In genomic region chrX:41823402-41823801, GRCh38 we compare ENCODE assay signal across 32 cellular contexts.
DNase-seq lines count a peak whose midpoint lies in the region; ATAC-seq, FAIRE-seq and TF ChIP-seq lines count a peak whose summit lies in the region.
"Had no signal": no experiment of that assay in that cellular context is flagged by ENCODE, and none has a peak within 500 bp of the region (broad histone marks: within the 10 kb centered on the region; RNA-seq: fewer than 3 reads in every experiment).

No MANE protein-coding gene starts in this region.

- no peak overlapping the region for H3K27ac ChIP-seq in A549
- no peak overlapping the region for H3K27ac ChIP-seq in HCT116 (ENCODE audit: low read depth, low read length)
- H3K27ac ChIP-seq in colonic mucosa: no peak overlapping the region
- H3K27ac ChIP-seq in gastroesophageal sphincter: no peak overlapping the region
- no peak overlapping the region for H3K27ac ChIP-seq in SJCRH30
- no peak overlapping the region for H3K27ac ChIP-seq in CD4-positive, alpha-beta memory T cell (ENCODE audit: low read depth, low read length)
- H3K27ac ChIP-seq: lower lobe of right lung, RWPE1, spleen, upper lobe of left lung had no signal

- H3K4me1 ChIP-seq in A549 (peaks cover 16% of the 10 kb centered on the region), HCT116 (ENCODE audit: control insufficient read depth in 1 of 2, insufficient read depth in 2 of 2, low read length in 2 of 2) (peaks cover 18 to 39% of the 10 kb centered on the region in 2 experiments), colonic mucosa (no peaks in the 10 kb centered on the region), gastroesophageal sphincter (no peaks in the 10 kb centered on the region), SJCRH30 (peaks cover 4% of the 10 kb centered on the region; the same call in 1 of the 2 replicates)
- no peaks in the 10 kb centered on the region for H3K4me1 ChIP-seq in CD4-positive, alpha-beta memory T cell (ENCODE audit: insufficient read depth, low read length)
- H3K4me1 ChIP-seq: lower lobe of right lung, spleen, upper lobe of left lung had no signal

- DNase-seq in A549 (ENCODE audit: low read depth in 1 of 2, low spot score in 1 of 2) (peak in 1 of 2 experiments; percentile 10), HCT116 (ENCODE audit: low read depth, low spot score) (no peak), colonic mucosa (peak; percentile 50), nephron progenitor cell (no peak), SJCRH30 (no peak), NCI-H345 treated with DMSO at 0.1 percent for 48 hours (lab: John Stamatoyannopoulos, UW; ENCODE audit: unreplicated experiment) (no peak)
- no peak for DNase-seq in CD4-positive, alpha-beta memory T cell
- DNase-seq: 8988T; activated CD4-positive, CD25-positive, alpha-beta regulatory T cell; activated CD8-positive, alpha-beta memory T cell treated with anti-CD3 and anti-CD28 coated beads for 24 hours; activated T-cell treated with anti-CD3 and anti-CD28 coated beads, Interleukin-2, amount 50 U/mL, for 4 hours; aorta; C1 segment of cervical spinal cord; cerebellar nuclear complex; DMS153; GF-D8; GOT3; hippocampal formation; KG1; lower lobe of right lung; NCI-H1930; spleen; stimulated activated CD4-positive, alpha-beta T cell treated with anti-CD3 and anti-CD28 coated beads, Interleukin-4, amount 100 ng/mL, for 24 hours; stimulated activated naive CD8-positive, alpha-beta T cell treated with anti-CD3 and anti-CD28 coated beads, Interleukin-15, amount 100 ng/mL, for 72 hours; T-helper 9 cell; upper lobe of left lung had no signal

- H3K4me2 ChIP-seq in A549 (peak overlapping the region; percentile 29; the same call in 1 of the 3 replicates), HCT116 (ENCODE audit: low read length) (peak overlapping the region; percentile 61)

- H3K36me3 Mint-ChIP-seq in nephron progenitor cell (ENCODE audit: low read depth): peaks cover 53% of the 10 kb centered on the region
- peaks cover 15 to 18% of the 10 kb centered on the region in 2 donors for H3K36me3 Mint-ChIP-seq in CD4-positive, alpha-beta memory T cell

- FAIRE-seq in A549 (lab: Jason Lieb, UNC): no peak
- FAIRE-seq: GM12878, GM19239 had no signal

- CTCF ChIA-PET in A549 (lab: Yijun Ruan, JAX): no interaction called here
- CTCF ChIA-PET in HCT116 (lab: Charles Lee): no interaction called here
- CTCF ChIA-PET in CD4-positive, alpha-beta memory T cell (lab: Charles Lee; ENCODE audit: partially characterized antibody): no interaction called here

- no peak for TF ChIP-seq CTCF in A549 (IDR thresholded peaks at IDR 0.05)
- TF ChIP-seq CTCF in HCT116 (IDR thresholded peaks at IDR 0.05 in 2 of 3, conservative IDR thresholded peaks at IDR 0.05 in 1 of 3; ENCODE audit: borderline replicate concordance in 1 of 3, insufficient read depth in 1 of 3, low read depth in 2 of 3, low read length in 2 of 3): no peak
- no peak for TF ChIP-seq CTCF in colonic mucosa (IDR thresholded peaks at IDR 0.05)
- TF ChIP-seq CTCF in nephron progenitor cell (IDR thresholded peaks at IDR 0.05): no peak
- no peak for TF ChIP-seq CTCF in gastroesophageal sphincter (IDR thresholded peaks at IDR 0.05)

- no peaks in the 10 kb centered on the region for H3K9me3 ChIP-seq in A549
- no peaks in the 10 kb centered on the region for H3K9me3 ChIP-seq in HCT116 (ENCODE audit: control insufficient read depth in 1 of 2, insufficient read depth in 1 of 2, low read depth in 1 of 2, low read length in 2 of 2)
- no peaks in the 10 kb centered on the region for H3K9me3 ChIP-seq in colonic mucosa
- no peaks in the 10 kb centered on the region for H3K9me3 ChIP-seq in gastroesophageal sphincter
- H3K9me3 ChIP-seq in SJCRH30 (replicated peaks): no peaks in the 10 kb centered on the region
- H3K9me3 ChIP-seq in CD4-positive, alpha-beta memory T cell (ENCODE audit: control insufficient read depth in 1 of 2, low read length in 2 of 2): peaks cover 0 to 4% of the 10 kb centered on the region in 2 donors
- H3K9me3 ChIP-seq: lower lobe of right lung, upper lobe of left lung had no signal

- H3K4me3 Mint-ChIP-seq in nephron progenitor cell: no peak overlapping the region
- H3K4me3 Mint-ChIP-seq in CD4-positive, alpha-beta memory T cell: no peak overlapping the region
- H3K4me3 Mint-ChIP-seq: activated naive CD4-positive, alpha-beta T cell treated with anti-CD3 and anti-CD28 coated beads, Interleukin-2, amount 50 U/mL, for 24 hours; activated T-cell treated with anti-CD3 and anti-CD28 coated beads, Interleukin-2, amount 50 U/mL, for 4 hours; endodermal cell; stimulated activated naive CD8-positive, alpha-beta T cell treated with anti-CD3 and anti-CD28 coated beads, Interleukin-15, amount 100 ng/mL, for 72 hours had no signal

- no peaks in the 10 kb centered on the region for H3K4me1 Mint-ChIP-seq in nephron progenitor cell
- H3K4me1 Mint-ChIP-seq in CD4-positive, alpha-beta memory T cell: peaks cover 2 to 13% (median 7%) of the 10 kb centered on the region in 4 donors

- no TSS peak for BruUV-seq in HCT116 (replicated peaks; lab: Mats Ljungman, UMichigan)

- H3K4me3 ChIP-seq in A549 (no peak overlapping the region), HCT116 (replicated peaks in 1 of 2; ENCODE audit: low read depth in 1 of 2, low read length in 2 of 2) (0 out of 4 replicates have a peak overlapping the region, but pooled peaks of 1 of the 2 experiments have one; percentile 13), colonic mucosa (no peak overlapping the region), gastroesophageal sphincter (no peak overlapping the region), SJCRH30 (no peak overlapping the region)
- H3K4me3 ChIP-seq in CD4-positive, alpha-beta memory T cell (ENCODE audit: low read length in 2 of 2): no peak overlapping the region
- H3K4me3 ChIP-seq: GM12878, lower lobe of right lung, spleen, upper lobe of left lung had no signal

- TF ChIP-seq POLR2A in A549 (IDR thresholded peaks at IDR 0.05; ENCODE audit: low read length) (no peak), HCT116 (IDR thresholded peaks at IDR 0.05; ENCODE audit: borderline replicate concordance, extremely low read depth, insufficient read depth, insufficient read length) (no peak), gastroesophageal sphincter (IDR thresholded peaks at IDR 0.05) (no peak)

- H3K9ac ChIP-seq in HCT116 (ENCODE audit: low read length): no peak overlapping the region
- no peak overlapping the region for H3K9ac ChIP-seq in colonic mucosa (ENCODE audit: low read depth in 2 of 2, low read length in 2 of 2)

- TF ChIP-seq RAD21 in A549 (conservative IDR thresholded peaks at IDR 0.05 in 1 of 2, IDR thresholded peaks at IDR 0.05 in 1 of 2) (no peak), HCT116 (IDR thresholded peaks at IDR 0.05; ENCODE audit: low read depth) (no peak)

- RAD21 ChIA-PET in HCT116 (lab: Charles Lee; ENCODE audit: low non-redundant PET in 1 of 2, low total read pairs in 2 of 2, uncharacterized antibody in 2 of 2, unreplicated experiment in 2 of 2): no interaction called here

- no peaks in the 10 kb centered on the region for H3K9me2 ChIP-seq in HCT116 (ENCODE audit: insufficient read depth)

- no peak for ATAC-seq in A549
- ATAC-seq in HCT116: no peak
- ATAC-seq in gastroesophageal sphincter: no peak
- ATAC-seq: activated T-cell treated with anti-CD3 and anti-CD28 coated beads, Interleukin-2, amount 50 U/mL, for 4 hours; GM12878; lower lobe of right lung; stimulated activated naive CD8-positive, alpha-beta T cell treated with anti-CD3 and anti-CD28 coated beads, Interleukin-15, amount 100 ng/mL, for 72 hours had no signal

- POLR2A ChIA-PET in A549 (lab: Yijun Ruan, JAX) (no interaction called here), HCT116 (lab: Charles Lee) (no interaction called here)
- POLR2A ChIA-PET in CD4-positive, alpha-beta memory T cell (lab: Charles Lee; ENCODE audit: partially characterized antibody): no interaction called here

- peaks cover 34% of the 10 kb centered on the region for H3K9me3 Mint-ChIP-seq in nephron progenitor cell
- H3K9me3 Mint-ChIP-seq in CD4-positive, alpha-beta memory T cell: peaks cover 0 to 6% (median 1%) of the 10 kb centered on the region in 8 donors

- 50% methylated on average over 4 of the region's 4 CpGs for WGBS in A549 (ENCODE audit: missing lambda C conversion rate)
- WGBS in gastroesophageal sphincter (ENCODE audit: low coverage in 1 of 2), 2 donors: 61 to 69% methylated on average over 3 to 4 of the region's 4 CpGs

- peaks cover 5% of the 10 kb centered on the region; the same call in 1 of the 2 replicates for H3K79me2 ChIP-seq in HCT116 (ENCODE audit: insufficient read depth, low read length)

- H3K27ac Mint-ChIP-seq in nephron progenitor cell: peak overlapping the region; percentile 16
- H3K27ac Mint-ChIP-seq in CD4-positive, alpha-beta memory T cell: no peak overlapping the region
- H3K27ac Mint-ChIP-seq: activated naive CD4-positive, alpha-beta T cell treated with anti-CD3 and anti-CD28 coated beads, Interleukin-2, amount 50 U/mL, for 24 hours; endodermal cell; stimulated activated naive CD8-positive, alpha-beta T cell treated with anti-CD3 and anti-CD28 coated beads, Interleukin-15, amount 100 ng/mL, for 72 hours had no signal

- H4K20me1 ChIP-seq in HCT116 (ENCODE audit: insufficient read depth): no peaks in the 10 kb centered on the region

- H2AFZ ChIP-seq in HCT116 (ENCODE audit: low read depth, low read length, poor library complexity, severe bottlenecking): no peak overlapping the region

- intact Hi-C loops in HCT116 (cut with micrococcal nuclease): no loop called here
- intact Hi-C loops in colonic mucosa (cut with DNase I): loop anchor here (10.0 kb wide), 1 partner anchor 91 kb away; no protein-coding TSS in a partner anchor
- intact Hi-C loops in CD4-positive, alpha-beta memory T cell (cut with micrococcal nuclease): no loop called here

- H3K36me3 ChIP-seq in HCT116 (ENCODE audit: control insufficient read depth in 1 of 2, insufficient read depth in 2 of 2, low read length in 2 of 2): no peaks in the 10 kb centered on the region
- H3K36me3 ChIP-seq in colonic mucosa: no peaks in the 10 kb centered on the region
- H3K36me3 ChIP-seq in gastroesophageal sphincter: no peaks in the 10 kb centered on the region
- no peaks in the 10 kb centered on the region for H3K36me3 ChIP-seq in SJCRH30
- H3K36me3 ChIP-seq in CD4-positive, alpha-beta memory T cell (ENCODE audit: insufficient read depth, low read length): no peaks in the 10 kb centered on the region
- H3K36me3 ChIP-seq: lower lobe of right lung, spleen, upper lobe of left lung had no signal

- no peaks in the 10 kb centered on the region for H3K27me3 Mint-ChIP-seq in nephron progenitor cell (ENCODE audit: low read depth, poor library complexity)
- no peaks in the 10 kb centered on the region for H3K27me3 Mint-ChIP-seq in CD4-positive, alpha-beta memory T cell
- H3K27me3 Mint-ChIP-seq: activated naive CD4-positive, alpha-beta T cell treated with anti-CD3 and anti-CD28 coated beads, Interleukin-2, amount 50 U/mL, for 24 hours; stimulated activated naive CD8-positive, alpha-beta T cell treated with anti-CD3 and anti-CD28 coated beads, Interleukin-15, amount 100 ng/mL, for 72 hours had no signal

- H3K27me3 ChIP-seq in HCT116 (ENCODE audit: insufficient read depth, low read length): no peaks in the 10 kb centered on the region
- H3K27me3 ChIP-seq in colonic mucosa: no peaks in the 10 kb centered on the region
- no peaks in the 10 kb centered on the region for H3K27me3 ChIP-seq in gastroesophageal sphincter
- H3K27me3 ChIP-seq in SJCRH30: no peaks in the 10 kb centered on the region
- no peaks in the 10 kb centered on the region for H3K27me3 ChIP-seq in CD4-positive, alpha-beta memory T cell (ENCODE audit: insufficient read depth, low read length)
- H3K27me3 ChIP-seq: spleen, upper lobe of left lung had no signal

- TF ChIP-seq EP300 in A549 (IDR thresholded peaks at IDR 0.05) (no peak), gastroesophageal sphincter (IDR thresholded peaks at IDR 0.05) (no peak)
